Comparison of ENCODE assay signal across 12 cellular contexts in genomic region chr17:73271078-73271477, GRCh38. TPM values are rescaled to one million over a fixed set of nuclear protein-coding genes. Genes with fewer than 3 reads are reported as not detected.
DNase-seq lines count a peak whose midpoint lies in the region; ATAC-seq and TF ChIP-seq lines count a peak whose summit lies in the region.
"Had no signal": no experiment of that assay in that cellular context is flagged by ENCODE, and none has a peak within 500 bp of the region (broad histone marks: within the 10 kb centered on the region; RNA-seq: fewer than 3 reads in every experiment).

No MANE protein-coding gene starts in this region.

- H3K27ac Mint-ChIP-seq in activated naive CD4-positive, alpha-beta T cell treated with anti-CD3 and anti-CD28 coated beads for 36 hours = no peak overlapping the region
- H3K27ac Mint-ChIP-seq: nephron, T-cell had no signal

- H3K79me2 ChIP-seq in OCI-LY7 (ENCODE audit: insufficient read depth, low read depth, low read length) = no peaks in the 10 kb centered on the region

- TF ChIP-seq CTCF in GM12865 (IDR thresholded peaks at IDR 0.05; ENCODE audit: insufficient read depth, low read depth, low read length, missing control alignments) (no peak), OCI-LY7 (conservative IDR thresholded peaks at IDR 0.05; ENCODE audit: low read length) (no peak), tibial nerve (IDR thresholded peaks at IDR 0.05) (no peak)

- intact Hi-C loops in OCI-LY7 (cut with micrococcal nuclease; ENCODE audit: unreplicated experiment) = no loop called here
- intact Hi-C loops in activated naive CD4-positive, alpha-beta T cell treated with anti-CD3 and anti-CD28 coated beads for 36 hours (cut with micrococcal nuclease) = no loop called here

- POLR2A ChIA-PET in OCI-LY7 (lab: Charles Lee) = interaction anchor here (0.9 to 1.5 kb wide), 3 partner anchors 8 to 321 kb away, joined by 3 read pairs; no protein-coding TSS in a partner anchor

- no peak overlapping the region for H3K4me3 ChIP-seq in GM12865 (ENCODE audit: low read depth, low read length)
- H3K4me3 ChIP-seq in OCI-LY7 (ENCODE audit: low read depth, low read length, poor library complexity, severe bottlenecking) = no peak overlapping the region
- no peak overlapping the region for H3K4me3 ChIP-seq in tibial nerve
- H3K4me3 ChIP-seq: gastrocnemius medialis had no signal

- no peaks in the 10 kb centered on the region for H3K36me3 Mint-ChIP-seq in activated naive CD4-positive, alpha-beta T cell treated with anti-CD3 and anti-CD28 coated beads for 36 hours (ENCODE audit: low read depth)
- H3K36me3 Mint-ChIP-seq: T-cell had no signal

- DNase-seq in GM12865 (ENCODE audit: low read depth) = peak; percentile 95
- peak; percentile 61 for DNase-seq in OCI-LY7 (ENCODE audit: low spot score)
- no peak for DNase-seq in activated naive CD4-positive, alpha-beta T cell treated with anti-CD3 and anti-CD28 coated beads for 36 hours
- DNase-seq in tibial nerve (ENCODE audit: low spot score in 2 of 2) = no peak
- no peak for DNase-seq in NCI-H446 (lab: John Stamatoyannopoulos, UW)
- no peak for DNase-seq in KG1 (lab: John Stamatoyannopoulos, UW)
- DNase-seq: gastrocnemius medialis had no signal

- H2AFZ ChIP-seq in OCI-LY7 (ENCODE audit: low read length) = no peak overlapping the region

- H3K27ac ChIP-seq in OCI-LY7 (ENCODE audit: low read depth, low read length, poor library complexity, severe bottlenecking) = no peak overlapping the region
- no peak overlapping the region for H3K27ac ChIP-seq in tibial nerve
- H3K27ac ChIP-seq: C4-2B, gastrocnemius medialis had no signal

- no peak overlapping the region; the same call in 1 of the 2 replicates for H3K4me2 ChIP-seq in OCI-LY7 (ENCODE audit: low read length)

- no peaks in the 10 kb centered on the region for H3K4me1 Mint-ChIP-seq in activated naive CD4-positive, alpha-beta T cell treated with anti-CD3 and anti-CD28 coated beads for 36 hours (ENCODE audit: low read depth)
- H3K4me1 Mint-ChIP-seq: T-cell had no signal

- H3K27me3 ChIP-seq in tibial nerve = no peaks in the 10 kb centered on the region
- H3K27me3 ChIP-seq: gastrocnemius medialis had no signal

- H3K9me3 ChIP-seq in OCI-LY7 (ENCODE audit: low read length) (no peaks in the 10 kb centered on the region), tibial nerve (no peaks in the 10 kb centered on the region)
- H3K9me3 ChIP-seq: gastrocnemius medialis had no signal

- no peaks in the 10 kb centered on the region for H3K36me3 ChIP-seq in OCI-LY7 (ENCODE audit: insufficient read depth, low read length)
- H3K36me3 ChIP-seq in tibial nerve = no peaks in the 10 kb centered on the region
- H3K36me3 ChIP-seq: gastrocnemius medialis had no signal

- H3K4me1 ChIP-seq in OCI-LY7 (ENCODE audit: insufficient read depth, low read length, poor library complexity, severe bottlenecking) (no peaks in the 10 kb centered on the region), tibial nerve (peaks cover 0 to 43% (median 11%) of the 10 kb centered on the region in 4 donors)
- H3K4me1 ChIP-seq: gastrocnemius medialis had no signal

- CTCF ChIA-PET in OCI-LY7 (lab: Charles Lee; ENCODE audit: unreplicated experiment) = no interaction called here
- CTCF ChIA-PET in activated naive CD4-positive, alpha-beta T cell treated with anti-CD3 and anti-CD28 coated beads for 36 hours (lab: Charles Lee) = no interaction called here

- no peaks in the 10 kb centered on the region for H3K9me2 ChIP-seq in OCI-LY7 (ENCODE audit: insufficient read depth, low read length)

- no TSS peak for BruUV-seq in OCI-LY7 (replicated peaks; lab: Mats Ljungman, UMichigan)

- ATAC-seq in GM19468 (IDR thresholded peaks at IDR 0.05; ENCODE audit: extremely low read depth, unreplicated experiment) = peak; percentile 93
- peak; percentile 83 for ATAC-seq in HG03135 (IDR thresholded peaks at IDR 0.05; ENCODE audit: unreplicated experiment)
- ATAC-seq: gastrocnemius medialis, T-cell had no signal

- 86 to 94% methylated on average over 9 of the region's 9 CpGs for WGBS in tibial nerve, 2 donors

- TF ChIP-seq EP300 in tibial nerve (IDR thresholded peaks at IDR 0.05) = no peak

- no peaks in the 10 kb centered on the region for H3K9me3 Mint-ChIP-seq in activated naive CD4-positive, alpha-beta T cell treated with anti-CD3 and anti-CD28 coated beads for 36 hours
- H3K9me3 Mint-ChIP-seq: nephron, T-cell had no signal

- H3K4me3 Mint-ChIP-seq in activated naive CD4-positive, alpha-beta T cell treated with anti-CD3 and anti-CD28 coated beads for 36 hours = no peak overlapping the region
- H3K4me3 Mint-ChIP-seq: nephron, T-cell had no signal

- H3K27me3 Mint-ChIP-seq in activated naive CD4-positive, alpha-beta T cell treated with anti-CD3 and anti-CD28 coated beads for 36 hours (ENCODE audit: low read depth) = peaks cover 2% of the 10 kb centered on the region

- TF ChIP-seq POLR2A in tibial nerve (IDR thresholded peaks at IDR 0.05) = no peak

- no peaks in the 10 kb centered on the region for H4K20me1 ChIP-seq in OCI-LY7 (ENCODE audit: insufficient read depth, low read length)

RNA-seq across cellular contexts. Expression of gene CPSF4L, which starts 9.4 kb away (rescaled TPM):
- total RNA-seq in OCI-LY7 (2014; rRNA removed; shearing (Covaris generic)) = not detected in 2 replicates
- total RNA-seq in OCI-LY7 (2022) = not detected in 2 replicates
- total RNA-seq in activated naive CD4-positive, alpha-beta T cell treated with anti-CD3 and anti-CD28 coated beads for 36 hours = not detected
- total RNA-seq in tibial nerve = not detected
- total RNA-seq: gastrocnemius medialis, T-cell had no signal

RNA-seq across cellular contexts. Expression of gene CDC42EP4, which starts 40.7 kb away (rescaled TPM):
- total RNA-seq in OCI-LY7 (2014; rRNA removed; shearing (Covaris generic)) = not detected in 2 replicates
- not detected in 2 replicates for total RNA-seq in OCI-LY7 (2022)
- 1 to 10 TPM; 1.7 to 2.1 TPM for total RNA-seq in activated naive CD4-positive, alpha-beta T cell treated with anti-CD3 and anti-CD28 coated beads for 36 hours
- 100 to 1,000 TPM in 3 of 4 donors, 10 to 100 TPM in 1; 93.3 to 121 (median 117) TPM for total RNA-seq in tibial nerve

Comparison
In these comparisons a context has a peak if more than half of its experiments do, and no peak if none do; other contexts are left out.
1. DNase-seq: peak in GM12865 (single experiment) and OCI-LY7 (single experiment); none in activated naive CD4-positive, alpha-beta T cell treated with anti-CD3 and anti-CD28 coated beads for 36 hours (single experiment), tibial nerve (0 of 2), NCI-H446 (0 of 2) and KG1 (single experiment).
2. RNA of gene CDC42EP4, which starts 40.7 kb away (total RNA-seq): 93.3 to 121 TPM in tibial nerve; 1.7 to 2.1 TPM in activated naive CD4-positive, alpha-beta T cell treated with anti-CD3 and anti-CD28 coated beads for 36 hours and not detected in OCI-LY7; every median in the first group is over 10 times any median in the second.